7 cellular contexts compared by ENCODE assay signal in genomic region chr3:124620600-124621063, GRCh38.
A peak's percentile ranks its signal among the peaks of the same experiment; 100 is the strongest.
DNase-seq lines count a peak whose midpoint lies in the region; ATAC-seq and TF ChIP-seq lines count a peak whose summit lies in the region.

No MANE protein-coding gene starts in this region.

- H3K9me3 ChIP-seq in cardiac muscle cell (ENCODE audit: low read depth) (no peaks in the 10 kb centered on the region), thyroid gland (no peaks in the 10 kb centered on the region)

- H3K36me3 Mint-ChIP-seq in stimulated activated effector memory CD8-positive, alpha-beta T cell treated with anti-CD3 and anti-CD28 coated beads, Interleukin-12 subunit alpha, Interleukin-12 subunit beta, amount 100 ng/mL, for 72 hours: no peaks in the 10 kb centered on the region

- peak; percentile 69 for ATAC-seq in GM19463 (IDR thresholded peaks at IDR 0.05; ENCODE audit: unreplicated experiment)
- peak; percentile 89 for ATAC-seq in stimulated activated effector memory CD8-positive, alpha-beta T cell treated with anti-CD3 and anti-CD28 coated beads, Interleukin-12 subunit alpha, Interleukin-12 subunit beta, amount 100 ng/mL, for 72 hours

- TF ChIP-seq CTCF in cardiac muscle cell (IDR thresholded peaks at IDR 0.05; ENCODE audit: low read depth, low read length) (peak; percentile 7), thyroid gland (IDR thresholded peaks at IDR 0.05) (no peak)

- intact Hi-C loops in thyroid gland (cut with DNase I): no loop called here

- peak overlapping the region; percentile 6 for H3K4me3 Mint-ChIP-seq in stimulated activated effector memory CD8-positive, alpha-beta T cell treated with anti-CD3 and anti-CD28 coated beads, Interleukin-12 subunit alpha, Interleukin-12 subunit beta, amount 100 ng/mL, for 72 hours

- H3K4me1 Mint-ChIP-seq in stimulated activated effector memory CD8-positive, alpha-beta T cell treated with anti-CD3 and anti-CD28 coated beads, Interleukin-12 subunit alpha, Interleukin-12 subunit beta, amount 100 ng/mL, for 72 hours: peaks cover 17% of the 10 kb centered on the region

- no peak overlapping the region for H3K4me3 ChIP-seq in cardiac muscle cell
- no peak overlapping the region for H3K4me3 ChIP-seq in thyroid gland (replicated peaks in 1 of 3)

- H3K4me1 ChIP-seq in cardiac muscle cell (ENCODE audit: low read depth) (peaks cover 29% of the 10 kb centered on the region), thyroid gland (peaks cover 3 to 13% of the 10 kb centered on the region in 2 donors)

- no peaks in the 10 kb centered on the region for H3K36me3 ChIP-seq in cardiac muscle cell
- H3K36me3 ChIP-seq in thyroid gland: no peaks in the 10 kb centered on the region

- H3K27ac Mint-ChIP-seq in stimulated activated effector memory CD8-positive, alpha-beta T cell treated with anti-CD3 and anti-CD28 coated beads, Interleukin-12 subunit alpha, Interleukin-12 subunit beta, amount 100 ng/mL, for 72 hours: peak overlapping the region; percentile 58

- WGBS in thyroid gland, 2 donors: 50 to 54% methylated on average over 6 of the region's 6 CpGs

- H3K27me3 ChIP-seq in cardiac muscle cell (no peaks in the 10 kb centered on the region), thyroid gland (no peaks in the 10 kb centered on the region)

- peak overlapping the region; percentile 67 for H3K27ac ChIP-seq in cardiac muscle cell
- H3K27ac ChIP-seq in thyroid gland: no peak overlapping the region

- H3K9me3 Mint-ChIP-seq in stimulated activated effector memory CD8-positive, alpha-beta T cell treated with anti-CD3 and anti-CD28 coated beads, Interleukin-12 subunit alpha, Interleukin-12 subunit beta, amount 100 ng/mL, for 72 hours: no peaks in the 10 kb centered on the region

- no peak for TF ChIP-seq POLR2A in thyroid gland (IDR thresholded peaks at IDR 0.05)

- DNase-seq in HT-29 (ENCODE audit: low spot score) (peak; percentile 75), cardiac muscle cell (ENCODE audit: low read depth in 1 of 2, low spot score in 1 of 2) (peak in 1 of 2 donors; percentile 60), epidermal melanocyte (ENCODE audit: insufficient read length, low spot score) (no peak), thyroid gland (no peak)
- peak; percentile 11 for DNase-seq in activated CD4-positive, alpha-beta T cell treated with anti-CD3 and anti-CD28 coated beads for 1 hour
- peak; percentile 3 to 54 for DNase-seq in stimulated activated effector memory CD8-positive, alpha-beta T cell treated with anti-CD3 and anti-CD28 coated beads, Interleukin-12 subunit alpha, Interleukin-12 subunit beta, amount 100 ng/mL, for 72 hours (ENCODE audit: low spot score in 2 of 2)

Comparison
In these comparisons a context has a peak if more than half of its experiments do, and no peak if none do; other contexts are left out.
1. DNase-seq: peak in HT-29 (single experiment), activated CD4-positive, alpha-beta T cell treated with anti-CD3 and anti-CD28 coated beads for 1 hour (single experiment) and stimulated activated effector memory CD8-positive, alpha-beta T cell treated with anti-CD3 and anti-CD28 coated beads, Interleukin-12 subunit alpha, Interleukin-12 subunit beta, amount 100 ng/mL, for 72 hours (2 of 2); none in epidermal melanocyte (single experiment) and thyroid gland (0 of 2).